Comparison of ENCODE assay signal across 11 cellular contexts in the genomic region with DNA sequence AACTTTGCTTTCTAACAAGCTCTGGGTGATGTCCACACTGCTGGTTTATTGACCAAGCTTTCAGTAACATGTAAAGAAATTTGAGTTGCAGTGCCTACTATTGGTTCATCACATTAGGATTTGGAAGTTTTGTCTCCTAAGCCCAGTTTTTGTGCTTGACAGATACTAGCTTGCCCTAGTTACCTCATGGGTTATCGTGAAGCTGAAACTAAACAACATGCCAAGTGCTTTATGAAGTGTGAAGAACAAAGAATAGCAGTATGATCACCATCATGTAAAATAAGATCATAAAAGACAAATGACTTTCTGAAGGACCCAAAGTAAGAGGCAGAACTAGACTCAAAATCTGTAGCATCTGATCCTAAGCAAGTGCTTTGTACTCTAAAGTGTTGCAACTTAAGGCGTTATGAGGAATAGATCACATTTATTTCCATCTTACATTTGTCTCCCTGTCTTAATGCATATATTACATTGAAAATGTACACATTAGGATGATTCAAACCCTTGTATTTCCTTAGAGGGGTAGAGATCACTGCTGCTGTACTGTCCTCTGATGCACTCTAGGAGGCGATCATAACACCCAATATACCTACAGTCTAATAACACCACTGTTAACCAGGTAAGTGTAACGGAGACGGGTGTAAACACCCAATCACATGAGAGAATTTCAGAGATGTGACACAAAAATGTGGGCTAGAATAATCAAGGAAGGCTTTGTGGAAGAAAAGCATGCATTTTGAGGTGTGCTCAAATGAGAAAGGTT.
DNase-seq lines count a peak whose midpoint lies in the region; ATAC-seq and TF ChIP-seq lines count a peak whose summit lies in the region.
"Had no signal": no experiment of that assay in that cellular context is flagged by ENCODE, and none has a peak within 500 bp of the region (broad histone marks: within the 10 kb centered on the region; RNA-seq: fewer than 3 reads in every experiment).

No MANE protein-coding gene starts in this region.

- H3F3A ChIP-seq in PC-3 (ENCODE audit: low read length, unreplicated experiment), result no peaks in the 10 kb centered on the region

- TF ChIP-seq CTCF in PC-3 (conservative IDR thresholded peaks at IDR 0.05; ENCODE audit: low read depth, low read length) (peak; percentile 53), nephron progenitor cell (IDR thresholded peaks at IDR 0.05) (peak; percentile 22)

- H3K27ac ChIP-seq in PC-3 (ENCODE audit: low read length), result no peak overlapping the region
- no peak overlapping the region for H3K27ac ChIP-seq in CD4-positive, alpha-beta memory T cell (ENCODE audit: low read depth, low read length)
- no peak overlapping the region for H3K27ac ChIP-seq in SJCRH30

- H3K4me2 ChIP-seq in PC-3 (ENCODE audit: low read length), result no peak overlapping the region

- BruUV-seq in PC-3 (replicated peaks; lab: Mats Ljungman, UMichigan), result no TSS peak

- DNase-seq in PC-3 (peak; percentile 16), nephron progenitor cell (no peak), UCSD-AML1 (lab: John Stamatoyannopoulos, UW; ENCODE audit: unreplicated experiment) (no peak), SJCRH30 (no peak)
- DNase-seq in stimulated activated CD4-positive, alpha-beta T cell treated with anti-CD3 and anti-CD28 coated beads, Interleukin-2, amount 100 ng/mL, for 48 hours, result no peak
- DNase-seq in CD4-positive, alpha-beta memory T cell, result no peak
- DNase-seq: Kasumi-1, SIG-M5 had no signal

- H3K4me1 ChIP-seq in PC-3 (ENCODE audit: insufficient read depth, low read length), result no peaks in the 10 kb centered on the region
- H3K4me1 ChIP-seq in CD4-positive, alpha-beta memory T cell (ENCODE audit: insufficient read depth, low read length), result no peaks in the 10 kb centered on the region
- H3K4me1 ChIP-seq in SJCRH30, result no peaks in the 10 kb centered on the region

- no peak overlapping the region for H2AFZ ChIP-seq in PC-3 (ENCODE audit: low read length)

- POLR2A ChIA-PET in PC-3 (lab: Charles Lee; ENCODE audit: unreplicated experiment), result no interaction called here
- POLR2A ChIA-PET in CD4-positive, alpha-beta memory T cell (lab: Charles Lee; ENCODE audit: partially characterized antibody), result no interaction called here

- H3K36me3 ChIP-seq in PC-3 (ENCODE audit: low read depth, low read length), result no peaks in the 10 kb centered on the region
- H3K36me3 ChIP-seq in CD4-positive, alpha-beta memory T cell (ENCODE audit: insufficient read depth, low read length), result no peaks in the 10 kb centered on the region
- no peaks in the 10 kb centered on the region for H3K36me3 ChIP-seq in SJCRH30

- peaks cover 9% of the 10 kb centered on the region for H3K4me1 Mint-ChIP-seq in nephron progenitor cell
- H3K4me1 Mint-ChIP-seq in CD4-positive, alpha-beta memory T cell, result no peaks in the 10 kb centered on the region
- H3K4me1 Mint-ChIP-seq: activated T-helper 17 cell treated with anti-CD3 and anti-CD28 coated beads, Interleukin-2, amount 50 U/mL, for 72 hours had no signal

- intact Hi-C loops in PC-3 (cut with micrococcal nuclease), result no loop called here
- intact Hi-C loops in CD4-positive, alpha-beta memory T cell (cut with micrococcal nuclease), result no loop called here

- H3K27me3 ChIP-seq in PC-3 (ENCODE audit: low read length), result peaks cover 23% of the 10 kb centered on the region
- peaks cover 3% of the 10 kb centered on the region for H3K27me3 ChIP-seq in CD4-positive, alpha-beta memory T cell (ENCODE audit: insufficient read depth, low read length)
- no peaks in the 10 kb centered on the region for H3K27me3 ChIP-seq in SJCRH30

- H4K20me1 ChIP-seq in PC-3 (ENCODE audit: low read length), result no peaks in the 10 kb centered on the region

- no peaks in the 10 kb centered on the region for H3K79me2 ChIP-seq in PC-3 (ENCODE audit: low read length)

- ATAC-seq in GM18868 (IDR thresholded peaks at IDR 0.05; ENCODE audit: unreplicated experiment) (peak; percentile 92), HG02798 (IDR thresholded peaks at IDR 0.05; ENCODE audit: poor library complexity, unreplicated experiment) (peak; percentile 89), PC-3 (no peak)
- ATAC-seq: activated T-helper 17 cell treated with anti-CD3 and anti-CD28 coated beads, Interleukin-2, amount 50 U/mL, for 72 hours had no signal

- no peak overlapping the region for H3K4me3 ChIP-seq in PC-3 (ENCODE audit: low read length)
- H3K4me3 ChIP-seq in CD4-positive, alpha-beta memory T cell (ENCODE audit: low read length in 2 of 2), result no peak overlapping the region
- no peak overlapping the region for H3K4me3 ChIP-seq in SJCRH30

- H3K9me2 ChIP-seq in PC-3 (replicated peaks; ENCODE audit: low read length), result no peaks in the 10 kb centered on the region

- H3K9me3 Mint-ChIP-seq in nephron progenitor cell, result peaks cover 16% of the 10 kb centered on the region
- H3K9me3 Mint-ChIP-seq in CD4-positive, alpha-beta memory T cell, result peaks cover 0 to 5% (median 0%) of the 10 kb centered on the region in 8 donors
- H3K9me3 Mint-ChIP-seq: activated T-helper 17 cell treated with anti-CD3 and anti-CD28 coated beads, Interleukin-2, amount 50 U/mL, for 72 hours had no signal

- H3K4me3 Mint-ChIP-seq in nephron progenitor cell, result no peak overlapping the region
- no peak overlapping the region for H3K4me3 Mint-ChIP-seq in CD4-positive, alpha-beta memory T cell
- H3K4me3 Mint-ChIP-seq: activated T-helper 17 cell treated with anti-CD3 and anti-CD28 coated beads, Interleukin-2, amount 50 U/mL, for 72 hours had no signal

- H3K9ac ChIP-seq in PC-3 (ENCODE audit: low read length), result no peak overlapping the region

- H3K27ac Mint-ChIP-seq in nephron progenitor cell, result no peak overlapping the region
- no peak overlapping the region for H3K27ac Mint-ChIP-seq in CD4-positive, alpha-beta memory T cell
- H3K27ac Mint-ChIP-seq: activated T-helper 17 cell treated with anti-CD3 and anti-CD28 coated beads, Interleukin-2, amount 50 U/mL, for 72 hours had no signal

- H3K36me3 Mint-ChIP-seq in nephron progenitor cell (ENCODE audit: low read depth), result no peaks in the 10 kb centered on the region
- H3K36me3 Mint-ChIP-seq in CD4-positive, alpha-beta memory T cell, result no peaks in the 10 kb centered on the region

- CTCF ChIA-PET in PC-3 (lab: Charles Lee), result no interaction called here
- CTCF ChIA-PET in CD4-positive, alpha-beta memory T cell (lab: Charles Lee; ENCODE audit: partially characterized antibody), result no interaction called here

- H3K27me3 Mint-ChIP-seq in nephron progenitor cell (ENCODE audit: low read depth, poor library complexity), result peaks cover 10% of the 10 kb centered on the region
- H3K27me3 Mint-ChIP-seq in CD4-positive, alpha-beta memory T cell, result peaks cover 0 to 2% of the 10 kb centered on the region in 2 donors

- H3K9me3 ChIP-seq in PC-3 (ENCODE audit: low read length), result no peaks in the 10 kb centered on the region
- no peaks in the 10 kb centered on the region for H3K9me3 ChIP-seq in CD4-positive, alpha-beta memory T cell (ENCODE audit: control insufficient read depth in 1 of 2, low read length in 2 of 2)
- H3K9me3 ChIP-seq in SJCRH30 (replicated peaks), result peaks cover 12% of the 10 kb centered on the region
